2 cellular contexts compared by ENCODE assay signal in genomic region chr1:45263132-45263531, GRCh38.
A peak's percentile ranks its signal among the peaks of the same experiment; 100 is the strongest.
TF ChIP-seq lines count a peak whose summit lies in the region.

No MANE protein-coding gene starts in this region.

TF ChIP-seq in K562, 482 proteins besides CTCF, POLR2A, EP300 and RAD21:
- peak; percentile 88 for TF ChIP-seq TFE3 (CRISPR knock-in tag; IDR thresholded peaks at IDR 0.05)
- no peak for TF ChIP-seq FOXO4 (CRISPR knock-in tag; IDR thresholded peaks at IDR 0.05)
- TF ChIP-seq ZEB2 (IDR thresholded peaks at IDR 0.05): no peak
- TF ChIP-seq ARID3A (IDR thresholded peaks at IDR 0.05; ENCODE audit: borderline replicate concordance, low read depth, low read length): no peak

TF ChIP-seq in endothelial cell of umbilical vein, 7 proteins besides CTCF, POLR2A, EP300 and RAD21:
- TF ChIP-seq POLR2AphosphoS5 (IDR thresholded peaks at IDR 0.05; ENCODE audit: insufficient read depth, low read depth, low read length) (no peak), JUN (IDR thresholded peaks at IDR 0.05; ENCODE audit: borderline replicate concordance, insufficient read depth, insufficient read length, low read depth) (no peak), MYC (IDR thresholded peaks at IDR 0.05; ENCODE audit: low read depth, low read length) (no peak), EZH2 (IDR thresholded peaks at IDR 0.05; ENCODE audit: borderline replicate concordance, low read depth, low read length, severe bottlenecking) (no peak), GATA2 (IDR thresholded peaks at IDR 0.05; ENCODE audit: insufficient read depth, insufficient read length, low read depth, low read length) (no peak), MAX (IDR thresholded peaks at IDR 0.05; ENCODE audit: insufficient read depth, insufficient read length) (no peak), FOS (IDR thresholded peaks at IDR 0.05; ENCODE audit: borderline replicate concordance, insufficient read depth, low read length) (no peak)
TF ChIP-seq in endothelial cell of umbilical vein: peak in this region for 0.
